ENCODE assay signal across 16 cellular contexts in genomic region chr3:144031938-144032337, GRCh38.
DNase-seq lines count a peak whose midpoint lies in the region; ATAC-seq, FAIRE-seq and TF ChIP-seq lines count a peak whose summit lies in the region.
"Had no signal": no experiment of that assay in that cellular context is flagged by ENCODE, and none has a peak within 500 bp of the region (broad histone marks: within the 10 kb centered on the region; RNA-seq: fewer than 3 reads in every experiment).

No MANE protein-coding gene starts in this region.

- BruUV-seq in OCI-LY7 (replicated peaks; lab: Mats Ljungman, UMichigan), result no TSS peak

- H3K36me3 ChIP-seq in body of pancreas (replicated peaks in 1 of 2; ENCODE audit: insufficient read depth in 1 of 2, low read depth in 2 of 2) (no peaks in the 10 kb centered on the region), heart right ventricle (no peaks in the 10 kb centered on the region), OCI-LY7 (ENCODE audit: insufficient read depth, low read length) (no peaks in the 10 kb centered on the region)
- H3K36me3 ChIP-seq: BE2C had no signal

- peak; percentile 93 for ATAC-seq in body of pancreas
- ATAC-seq in heart right ventricle, result peak in 3 of 8 donors; percentile 49 to 73 (median 62)
- ATAC-seq in GM21367 (IDR thresholded peaks at IDR 0.05; ENCODE audit: unreplicated experiment), result no peak
- ATAC-seq: natural killer cell had no signal

- H3K27ac ChIP-seq in body of pancreas (no peak overlapping the region), heart right ventricle (no peak overlapping the region), OCI-LY7 (ENCODE audit: low read depth, low read length, poor library complexity, severe bottlenecking) (no peak overlapping the region)

- H3K79me2 ChIP-seq in OCI-LY7 (ENCODE audit: insufficient read depth, low read depth, low read length), result no peaks in the 10 kb centered on the region

- CTCF ChIA-PET in OCI-LY7 (lab: Charles Lee; ENCODE audit: unreplicated experiment), result interaction anchor here (1.1 kb wide), 1 partner anchor 57 kb away, joined by 3 read pairs; no protein-coding TSS in a partner anchor

- FAIRE-seq in GM19239 (lab: Jason Lieb, UNC), result peak; percentile 11
- FAIRE-seq: H1 had no signal

- H3K9me3 ChIP-seq in body of pancreas (no peaks in the 10 kb centered on the region), heart right ventricle (no peaks in the 10 kb centered on the region), OCI-LY7 (ENCODE audit: low read length) (no peaks in the 10 kb centered on the region)
- H3K9me3 ChIP-seq: BE2C had no signal

- H4K20me1 ChIP-seq in OCI-LY7 (ENCODE audit: insufficient read depth, low read length), result no peaks in the 10 kb centered on the region

- 14 to 20% methylated on average over 5 of the region's 5 CpGs for WGBS in body of pancreas, 2 donors
- WGBS in heart right ventricle, 2 donors, result 62% methylated on average over 5 of the region's 5 CpGs

- H3K4me1 ChIP-seq in body of pancreas, result peaks cover 5% of the 10 kb centered on the region
- H3K4me1 ChIP-seq in heart right ventricle, result peaks cover 0 to 16% (median 0%) of the 10 kb centered on the region in 9 donors
- H3K4me1 ChIP-seq in OCI-LY7 (ENCODE audit: insufficient read depth, low read length, poor library complexity, severe bottlenecking), result peaks cover 17% of the 10 kb centered on the region
- H3K4me1 ChIP-seq: BE2C had no signal

- intact Hi-C loops in body of pancreas (cut with DNase I) (no loop called here), heart right ventricle (cut with DNase I) (no loop called here), posterior vena cava (cut with DNase I) (no loop called here), OCI-LY7 (cut with micrococcal nuclease; ENCODE audit: unreplicated experiment) (no loop called here)

- H3K4me2 ChIP-seq in OCI-LY7 (ENCODE audit: low read length), result no peak overlapping the region

- TF ChIP-seq CTCF in body of pancreas (IDR thresholded peaks at IDR 0.05) (no peak), heart right ventricle (IDR thresholded peaks at IDR 0.05) (no peak), OCI-LY7 (conservative IDR thresholded peaks at IDR 0.05; ENCODE audit: low read length) (no peak)

- no peaks in the 10 kb centered on the region for H3K27me3 ChIP-seq in body of pancreas
- no peaks in the 10 kb centered on the region for H3K27me3 ChIP-seq in heart right ventricle
- H3K27me3 ChIP-seq: BE2C had no signal

- DNase-seq in GM19239 (ENCODE audit: insufficient read length, low spot score) (no peak), body of pancreas (peak; percentile 69 to 81 (median 72)), heart right ventricle (peak; percentile 17 to 39), posterior vena cava (ENCODE audit: low spot score) (peak; percentile 79), OCI-LY7 (ENCODE audit: low spot score) (no peak), AG08396 (ENCODE audit: low spot score) (no peak)
- DNase-seq in stimulated activated CD4-positive, alpha-beta T cell treated with anti-CD3 and anti-CD28 coated beads, Interleukin-1b, Interleukin-23, amount 100 ng/mL, for 48 hours, result no peak
- DNase-seq: activated CD4-positive, alpha-beta T cell treated with anti-CD3 and anti-CD28 coated beads, Interleukin-2, amount 50 U/mL, for 1 hour; activated gamma-delta T cell; BE2C; effector CD8-positive, alpha-beta T cell; GDM1; natural killer cell; stimulated activated naive CD8-positive, alpha-beta T cell treated with anti-CD3 and anti-CD28 coated beads, Interleukin-15, amount 100 ng/mL, for 72 hours had no signal

- POLR2A ChIA-PET in OCI-LY7 (lab: Charles Lee), result interaction anchor here (0.5 to 1.9 kb wide), 4 partner anchors 55 to 183 kb away, joined by 3 to 15 read pairs (median 6); partner anchors contain the start of genes DIPK2A and SLC9A9

- H3K4me3 ChIP-seq in body of pancreas (no peak overlapping the region), heart right ventricle (no peak overlapping the region), OCI-LY7 (ENCODE audit: low read depth, low read length, poor library complexity, severe bottlenecking) (no peak overlapping the region)

- H2AFZ ChIP-seq in OCI-LY7 (ENCODE audit: low read length), result no peak overlapping the region

- no peak for TF ChIP-seq POLR2A in body of pancreas (IDR thresholded peaks at IDR 0.05)

- H3K9me2 ChIP-seq in OCI-LY7 (ENCODE audit: insufficient read depth, low read length), result no peaks in the 10 kb centered on the region

Comparison
In these comparisons a context has a peak if more than half of its experiments do, and no peak if none do; other contexts are left out.
1. DNase-seq: peak in body of pancreas (4 of 4), heart right ventricle (2 of 2) and posterior vena cava (single experiment); none in GM19239 (single experiment), OCI-LY7 (single experiment), AG08396 (single experiment) and stimulated activated CD4-positive, alpha-beta T cell treated with anti-CD3 and anti-CD28 coated beads, Interleukin-1b, Interleukin-23, amount 100 ng/mL, for 48 hours (single experiment).